In the genomic region with DNA sequence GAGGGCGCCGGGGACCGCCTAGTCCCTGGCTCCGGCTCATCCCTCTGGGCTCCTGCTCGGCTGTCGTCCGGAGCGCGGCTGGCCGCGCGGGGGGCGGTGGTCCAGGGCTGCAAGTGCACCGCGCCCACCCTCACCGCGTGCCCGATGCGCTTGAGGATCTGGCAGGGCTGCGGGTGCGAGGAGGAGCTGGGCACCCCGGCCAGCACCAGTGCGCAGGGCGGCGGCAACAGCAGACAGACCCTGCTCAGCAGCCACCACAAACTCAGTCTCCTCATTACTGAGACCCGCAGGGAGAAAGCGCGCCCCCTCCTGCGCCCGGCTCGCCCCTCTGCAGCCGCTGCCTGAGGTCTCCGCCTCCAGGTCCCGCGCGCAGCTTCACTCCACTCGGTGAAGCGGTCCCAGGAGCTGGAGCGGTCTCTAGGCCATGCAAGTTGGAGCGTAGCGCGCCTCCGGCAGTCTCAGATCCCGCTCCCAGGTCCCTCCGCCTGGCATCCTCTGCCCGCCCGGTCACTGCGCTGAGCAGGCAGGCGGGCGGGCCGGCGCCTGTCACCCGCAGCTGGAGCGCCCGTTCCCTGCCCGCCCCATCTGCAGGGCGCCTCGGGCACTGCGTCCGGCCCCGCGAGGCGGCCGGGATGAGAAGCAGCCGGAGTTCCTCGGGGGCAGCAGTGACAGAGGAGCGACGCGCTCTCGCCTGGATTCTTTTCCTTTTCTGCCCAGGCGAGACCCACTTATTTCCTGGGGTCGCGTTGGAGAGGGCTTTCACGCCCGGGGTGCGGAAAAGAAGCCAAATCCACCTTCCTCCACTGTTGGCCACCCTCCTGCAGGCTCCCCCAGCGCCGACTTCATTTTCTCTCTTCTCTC, we compare ENCODE assay signal across 8 cellular contexts. TPM values are rescaled to one million over a fixed set of nuclear protein-coding genes. Genes with fewer than 3 reads are reported as not detected.
DNase-seq lines count a peak whose midpoint lies in the region; ATAC-seq and TF ChIP-seq lines count a peak whose summit lies in the region.

No MANE protein-coding gene starts in this region.

- POLR2A ChIA-PET in activated CD4-positive, alpha-beta T cell treated with anti-CD3 and anti-CD28 coated beads, Interleukin-2, amount 10 ng/mL, durations not matched to agents 7 days and 5 days (lab: Charles Lee): no interaction called here
- POLR2A ChIA-PET in activated CD4-positive, alpha-beta memory T cell treated with anti-CD3 and anti-CD28 coated beads, Interleukin-2, amount 10 ng/mL, durations not matched to agents 7 days and 5 days (lab: Charles Lee): no interaction called here

- H3K27me3 ChIP-seq in liver (ENCODE audit: control insufficient read depth in 4 of 4, insufficient read depth in 4 of 4, low read length in 3 of 4) (no peaks in the 10 kb centered on the region), tibial artery (peaks cover 0 to 35% of the 10 kb centered on the region in 2 donors)

- CTCF ChIA-PET in activated CD4-positive, alpha-beta T cell treated with anti-CD3 and anti-CD28 coated beads, Interleukin-2, amount 10 ng/mL, durations not matched to agents 7 days and 5 days (lab: Charles Lee): interaction anchor here (0.7 kb wide), 1 partner anchor 1655 kb away, joined by 3 read pairs; no protein-coding TSS in a partner anchor
- CTCF ChIA-PET in activated CD4-positive, alpha-beta memory T cell treated with anti-CD3 and anti-CD28 coated beads, Interleukin-2, amount 10 ng/mL, durations not matched to agents 7 days and 5 days (lab: Charles Lee): no interaction called here

- in situ Hi-C loops in G401 (cut with HindIII; ENCODE audit: low sequenced_read_pairs): no loop called here

- DNase-seq in activated CD4-positive, alpha-beta T cell treated with anti-CD3 and anti-CD28 coated beads, Interleukin-2, amount 10 ng/mL, durations not matched to agents 24 days and 14 days: no peak
- no peak for DNase-seq in activated CD4-positive, alpha-beta T cell treated with anti-CD3 and anti-CD28 coated beads, Interleukin-2, amount 10 ng/mL, durations not matched to agents 7 days and 5 days
- no peak for DNase-seq in activated naive CD8-positive, alpha-beta T cell treated with anti-CD3 and anti-CD28 coated beads for 36 hours
- DNase-seq in tibial artery: no peak
- no peak for DNase-seq in activated CD4-positive, alpha-beta memory T cell treated with anti-CD3 and anti-CD28 coated beads, Interleukin-2, amount 10 ng/mL, durations not matched to agents 7 days and 5 days
- no peak for DNase-seq in G401 (ENCODE audit: low spot score)

- H3K4me3 ChIP-seq in liver (ENCODE audit: low read depth in 1 of 3, low read length in 3 of 3) (peak overlapping the region; percentile 66 to 76 (median 67)), tibial artery (peak overlapping the region; percentile 25 to 41)

- H3K36me3 Mint-ChIP-seq in activated CD4-positive, alpha-beta T cell treated with anti-CD3 and anti-CD28 coated beads, Interleukin-2, amount 10 ng/mL, durations not matched to agents 24 days and 14 days (ENCODE audit: low read depth): no peaks in the 10 kb centered on the region
- peaks cover 3% of the 10 kb centered on the region for H3K36me3 Mint-ChIP-seq in activated CD4-positive, alpha-beta T cell treated with anti-CD3 and anti-CD28 coated beads, Interleukin-2, amount 10 ng/mL, durations not matched to agents 7 days and 5 days (ENCODE audit: low read depth)
- no peaks in the 10 kb centered on the region for H3K36me3 Mint-ChIP-seq in activated naive CD8-positive, alpha-beta T cell treated with anti-CD3 and anti-CD28 coated beads for 36 hours
- H3K36me3 Mint-ChIP-seq in activated CD4-positive, alpha-beta memory T cell treated with anti-CD3 and anti-CD28 coated beads, Interleukin-2, amount 10 ng/mL, durations not matched to agents 7 days and 5 days (ENCODE audit: low read depth): peaks cover 3% of the 10 kb centered on the region

- TF ChIP-seq CTCF in liver (IDR thresholded peaks at IDR 0.05; ENCODE audit: low read depth, low read length, missing input control) (peak; percentile 44), tibial artery (IDR thresholded peaks at IDR 0.05) (no peak)

- H3K4me1 ChIP-seq in liver (ENCODE audit: control insufficient read depth in 4 of 4, insufficient read depth in 4 of 4, low read length in 3 of 4) (peaks cover 6 to 18% (median 11%) of the 10 kb centered on the region in 4 donors), tibial artery (peaks cover 0 to 20% (median 10%) of the 10 kb centered on the region in 4 donors)

- H3K9ac ChIP-seq in liver (ENCODE audit: low read depth in 1 of 2, low read length in 2 of 2): no peak overlapping the region

- no peak for ATAC-seq in GM18909 (IDR thresholded peaks at IDR 0.05; ENCODE audit: poor library complexity, unreplicated experiment)

- H3K27ac ChIP-seq in liver (ENCODE audit: low read depth in 1 of 2, low read length in 2 of 2) (no peak overlapping the region), tibial artery (no peak overlapping the region)

- H3K36me3 ChIP-seq in liver (ENCODE audit: control insufficient read depth in 4 of 4, insufficient read depth in 3 of 4, low read depth in 1 of 4, low read length in 3 of 4): no peaks in the 10 kb centered on the region
- no peaks in the 10 kb centered on the region for H3K36me3 ChIP-seq in tibial artery

- H3K9me3 Mint-ChIP-seq in activated CD4-positive, alpha-beta T cell treated with anti-CD3 and anti-CD28 coated beads, Interleukin-2, amount 10 ng/mL, durations not matched to agents 24 days and 14 days: no peaks in the 10 kb centered on the region
- H3K9me3 Mint-ChIP-seq in activated CD4-positive, alpha-beta T cell treated with anti-CD3 and anti-CD28 coated beads, Interleukin-2, amount 10 ng/mL, durations not matched to agents 7 days and 5 days: no peaks in the 10 kb centered on the region
- no peaks in the 10 kb centered on the region for H3K9me3 Mint-ChIP-seq in activated naive CD8-positive, alpha-beta T cell treated with anti-CD3 and anti-CD28 coated beads for 36 hours
- H3K9me3 Mint-ChIP-seq in activated CD4-positive, alpha-beta memory T cell treated with anti-CD3 and anti-CD28 coated beads, Interleukin-2, amount 10 ng/mL, durations not matched to agents 7 days and 5 days: no peaks in the 10 kb centered on the region

- no peak overlapping the region for H3K27ac Mint-ChIP-seq in activated CD4-positive, alpha-beta T cell treated with anti-CD3 and anti-CD28 coated beads, Interleukin-2, amount 10 ng/mL, durations not matched to agents 24 days and 14 days
- no peak overlapping the region for H3K27ac Mint-ChIP-seq in activated CD4-positive, alpha-beta T cell treated with anti-CD3 and anti-CD28 coated beads, Interleukin-2, amount 10 ng/mL, durations not matched to agents 7 days and 5 days
- no peak overlapping the region for H3K27ac Mint-ChIP-seq in activated naive CD8-positive, alpha-beta T cell treated with anti-CD3 and anti-CD28 coated beads for 36 hours
- no peak overlapping the region for H3K27ac Mint-ChIP-seq in activated CD4-positive, alpha-beta memory T cell treated with anti-CD3 and anti-CD28 coated beads, Interleukin-2, amount 10 ng/mL, durations not matched to agents 7 days and 5 days

- H3K27me3 Mint-ChIP-seq in activated CD4-positive, alpha-beta T cell treated with anti-CD3 and anti-CD28 coated beads, Interleukin-2, amount 10 ng/mL, durations not matched to agents 24 days and 14 days: peaks cover 46% of the 10 kb centered on the region
- peaks cover 49% of the 10 kb centered on the region for H3K27me3 Mint-ChIP-seq in activated CD4-positive, alpha-beta T cell treated with anti-CD3 and anti-CD28 coated beads, Interleukin-2, amount 10 ng/mL, durations not matched to agents 7 days and 5 days
- peaks cover 57% of the 10 kb centered on the region for H3K27me3 Mint-ChIP-seq in activated naive CD8-positive, alpha-beta T cell treated with anti-CD3 and anti-CD28 coated beads for 36 hours
- H3K27me3 Mint-ChIP-seq in activated CD4-positive, alpha-beta memory T cell treated with anti-CD3 and anti-CD28 coated beads, Interleukin-2, amount 10 ng/mL, durations not matched to agents 7 days and 5 days: peaks cover 41% of the 10 kb centered on the region

- H3K4me1 Mint-ChIP-seq in activated CD4-positive, alpha-beta T cell treated with anti-CD3 and anti-CD28 coated beads, Interleukin-2, amount 10 ng/mL, durations not matched to agents 24 days and 14 days: peaks cover 3% of the 10 kb centered on the region
- H3K4me1 Mint-ChIP-seq in activated CD4-positive, alpha-beta T cell treated with anti-CD3 and anti-CD28 coated beads, Interleukin-2, amount 10 ng/mL, durations not matched to agents 7 days and 5 days: no peaks in the 10 kb centered on the region
- no peaks in the 10 kb centered on the region for H3K4me1 Mint-ChIP-seq in activated naive CD8-positive, alpha-beta T cell treated with anti-CD3 and anti-CD28 coated beads for 36 hours
- H3K4me1 Mint-ChIP-seq in activated CD4-positive, alpha-beta memory T cell treated with anti-CD3 and anti-CD28 coated beads, Interleukin-2, amount 10 ng/mL, durations not matched to agents 7 days and 5 days: peaks cover 2% of the 10 kb centered on the region

- no peak for TF ChIP-seq RAD21 in liver (IDR thresholded peaks at IDR 0.05)

- intact Hi-C loops in activated CD4-positive, alpha-beta T cell treated with anti-CD3 and anti-CD28 coated beads, Interleukin-2, amount 10 ng/mL, durations not matched to agents 24 days and 14 days (cut with micrococcal nuclease): no loop called here
- intact Hi-C loops in tibial artery (cut with DNase I; ENCODE audit: low total_unique reads): no loop called here

- peak overlapping the region; percentile 27 for H3K4me3 Mint-ChIP-seq in activated CD4-positive, alpha-beta T cell treated with anti-CD3 and anti-CD28 coated beads, Interleukin-2, amount 10 ng/mL, durations not matched to agents 24 days and 14 days
- no peak overlapping the region for H3K4me3 Mint-ChIP-seq in activated CD4-positive, alpha-beta T cell treated with anti-CD3 and anti-CD28 coated beads, Interleukin-2, amount 10 ng/mL, durations not matched to agents 7 days and 5 days
- peak overlapping the region; percentile 56 for H3K4me3 Mint-ChIP-seq in activated naive CD8-positive, alpha-beta T cell treated with anti-CD3 and anti-CD28 coated beads for 36 hours
- no peak overlapping the region for H3K4me3 Mint-ChIP-seq in activated CD4-positive, alpha-beta memory T cell treated with anti-CD3 and anti-CD28 coated beads, Interleukin-2, amount 10 ng/mL, durations not matched to agents 7 days and 5 days

- 6% methylated on average over 78 of the region's 78 CpGs for WGBS in liver

- H3K9me3 ChIP-seq in liver (ENCODE audit: control insufficient read depth in 4 of 4, low read length in 3 of 4) (no peaks in the 10 kb centered on the region), tibial artery (no peaks in the 10 kb centered on the region)

RNA-seq across cellular contexts. Expression of a gene that starts 0.5 kb away (rescaled TPM):
- not detected in 2 replicates for total RNA-seq in activated CD4-positive, alpha-beta T cell treated with anti-CD3 and anti-CD28 coated beads, Interleukin-2, amount 10 ng/mL, durations not matched to agents 24 days and 14 days
- total RNA-seq in activated CD4-positive, alpha-beta T cell treated with anti-CD3 and anti-CD28 coated beads, Interleukin-2, amount 10 ng/mL, durations not matched to agents 7 days and 5 days: not detected
- not detected for total RNA-seq in activated naive CD8-positive, alpha-beta T cell treated with anti-CD3 and anti-CD28 coated beads for 36 hours
- under 1 TPM; under 0.01 to 0.23 TPM for total RNA-seq in liver
- under 1 TPM; 0.08 to 0.09 TPM for polyA plus RNA-seq in liver
- not detected for total RNA-seq in activated CD4-positive, alpha-beta memory T cell treated with anti-CD3 and anti-CD28 coated beads, Interleukin-2, amount 10 ng/mL, durations not matched to agents 7 days and 5 days
- not detected in 2 replicates for total RNA-seq in G401 (2014; rRNA removed; shearing (Covaris generic))

Comparison
In these comparisons a context has a peak if more than half of its experiments do, and no peak if none do; other contexts are left out.
1. H3K4me3 Mint-ChIP-seq: peak in activated CD4-positive, alpha-beta T cell treated with anti-CD3 and anti-CD28 coated beads, Interleukin-2, amount 10 ng/mL, durations not matched to agents 24 days and 14 days (single experiment) and activated naive CD8-positive, alpha-beta T cell treated with anti-CD3 and anti-CD28 coated beads for 36 hours (single experiment); none in activated CD4-positive, alpha-beta T cell treated with anti-CD3 and anti-CD28 coated beads, Interleukin-2, amount 10 ng/mL, durations not matched to agents 7 days and 5 days (single experiment) and activated CD4-positive, alpha-beta memory T cell treated with anti-CD3 and anti-CD28 coated beads, Interleukin-2, amount 10 ng/mL, durations not matched to agents 7 days and 5 days (single experiment).